In genomic region chr10:5404188-5405041, GRCh38 we compare ENCODE assay signal across 1 cellular context.
TF ChIP-seq lines count a peak whose summit lies in the region.

TUBAL3 (minus strand) TSS chr10:5404828; CDS start chr10:5404792, 36 bp downstream.

TF ChIP-seq in HepG2, 621 proteins besides CTCF, POLR2A, EP300 and RAD21 (continued from another document):
- TF ChIP-seq PLSCR1 (CRISPR knock-in tag; IDR thresholded peaks at IDR 0.05; ENCODE audit: borderline replicate concordance): no peak
- TF ChIP-seq ESRRA (CRISPR knock-in tag; IDR thresholded peaks at IDR 0.05; ENCODE audit: low read depth): no peak
